In the genomic region with DNA sequence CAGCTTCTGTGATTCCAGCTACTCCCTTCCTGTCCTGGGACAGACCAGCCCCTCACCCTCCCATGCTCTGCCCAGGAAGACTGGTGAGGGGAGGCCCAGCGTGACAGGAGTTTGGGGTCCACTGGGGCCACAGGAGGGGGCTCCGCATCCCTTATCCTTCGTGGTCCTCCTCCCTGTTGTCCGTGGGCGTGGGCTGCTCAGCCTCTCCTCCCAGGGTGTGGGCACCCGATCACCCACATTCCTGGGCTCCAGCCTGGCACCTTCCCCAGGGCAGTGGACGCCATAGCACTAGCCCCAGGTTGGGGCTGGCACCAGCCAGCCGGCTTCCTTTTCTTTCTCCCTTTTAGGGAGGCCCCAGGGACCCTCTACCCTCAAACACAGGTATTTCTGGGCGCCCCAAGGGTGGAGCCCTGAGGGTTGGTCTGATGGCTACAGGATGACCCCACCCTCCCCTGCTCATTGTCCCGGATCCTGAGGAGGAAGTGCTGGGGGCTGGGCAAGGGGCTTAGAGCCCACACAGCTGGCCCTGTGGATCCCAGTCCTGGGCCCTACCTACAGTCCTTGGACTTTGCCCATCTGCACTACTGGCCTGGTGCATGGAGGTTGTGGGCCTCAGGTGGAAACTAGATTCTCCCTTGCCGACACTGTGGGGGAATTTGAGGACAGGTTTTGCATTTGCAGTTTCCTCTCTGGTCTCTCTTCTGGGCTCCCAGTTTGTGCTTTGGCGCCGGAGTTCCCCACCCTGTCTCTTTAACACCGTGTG, we compare ENCODE assay signal across 6 cellular contexts. TPM values are rescaled to one million over a fixed set of nuclear protein-coding genes. Genes with fewer than 3 reads are reported as not detected.
DNase-seq lines count a peak whose midpoint lies in the region; ATAC-seq and TF ChIP-seq lines count a peak whose summit lies in the region.

No MANE protein-coding gene starts in this region.

- TF ChIP-seq CTCF in fibroblast of villous mesenchyme (IDR thresholded peaks at IDR 0.05; ENCODE audit: insufficient read depth, low read depth, low read length), result no peak
- no peak for TF ChIP-seq CTCF in stomach (IDR thresholded peaks at IDR 0.05)

- H3K36me3 Mint-ChIP-seq in activated naive CD4-positive, alpha-beta T cell treated with anti-CD3 and anti-CD28 coated beads, Interleukin-2, amount 10 ng/mL, durations not matched to agents 7 days and 5 days, result peaks cover 28% of the 10 kb centered on the region

- peak overlapping the region; percentile 86 for H3K4me3 Mint-ChIP-seq in activated naive CD4-positive, alpha-beta T cell treated with anti-CD3 and anti-CD28 coated beads, Interleukin-2, amount 10 ng/mL, durations not matched to agents 7 days and 5 days

- no peaks in the 10 kb centered on the region for H3K9me3 ChIP-seq in stomach

- ATAC-seq in HG03159 (IDR thresholded peaks at IDR 0.05; ENCODE audit: unreplicated experiment), result no peak
- no peak for ATAC-seq in GM21528 (IDR thresholded peaks at IDR 0.05; ENCODE audit: low FRiP score, unreplicated experiment)

- CTCF ChIA-PET in activated naive CD4-positive, alpha-beta T cell treated with anti-CD3 and anti-CD28 coated beads, Interleukin-2, amount 10 ng/mL, durations not matched to agents 7 days and 5 days (lab: Charles Lee), result interaction anchor here (0.7 kb wide), 1 partner anchor 31 kb away, joined by 3 read pairs; no protein-coding TSS in a partner anchor

- peaks cover 22% of the 10 kb centered on the region for H3K27me3 Mint-ChIP-seq in activated naive CD4-positive, alpha-beta T cell treated with anti-CD3 and anti-CD28 coated beads, Interleukin-2, amount 10 ng/mL, durations not matched to agents 7 days and 5 days

- peaks cover 27 to 34% (median 32%) of the 10 kb centered on the region in 4 donors for H3K4me1 ChIP-seq in stomach

- H3K9me3 Mint-ChIP-seq in activated naive CD4-positive, alpha-beta T cell treated with anti-CD3 and anti-CD28 coated beads, Interleukin-2, amount 10 ng/mL, durations not matched to agents 7 days and 5 days, result no peaks in the 10 kb centered on the region

- H3K27me3 ChIP-seq in stomach, result no peaks in the 10 kb centered on the region

- TF ChIP-seq EP300 in stomach (IDR thresholded peaks at IDR 0.05), result no peak

- 7 to 14% (median 13%) methylated on average over 13 to 14 of the region's 14 CpGs for WGBS in stomach, 5 donors

- H3K36me3 ChIP-seq in stomach, result peaks cover 30 to 35% (median 34%) of the 10 kb centered on the region in 4 donors

- intact Hi-C loops in stomach (cut with DNase I; ENCODE audit: low total_unique reads), result no loop called here

- H3K27ac Mint-ChIP-seq in activated naive CD4-positive, alpha-beta T cell treated with anti-CD3 and anti-CD28 coated beads, Interleukin-2, amount 10 ng/mL, durations not matched to agents 7 days and 5 days, result peak overlapping the region; percentile 66

- TF ChIP-seq POLR2A in stomach (IDR thresholded peaks at IDR 0.05), result no peak

- H3K4me1 Mint-ChIP-seq in activated naive CD4-positive, alpha-beta T cell treated with anti-CD3 and anti-CD28 coated beads, Interleukin-2, amount 10 ng/mL, durations not matched to agents 7 days and 5 days, result peaks cover 27% of the 10 kb centered on the region

- H3K4me3 ChIP-seq in fibroblast of villous mesenchyme (ENCODE audit: low read depth, low read length) (peak overlapping the region; percentile 84), stomach (peak overlapping the region; percentile 93 to 99 (median 98))

- H3K27ac ChIP-seq in stomach, result peak overlapping the region; percentile 91 to 97 (median 94)

- DNase-seq in activated naive CD4-positive, alpha-beta T cell treated with anti-CD3 and anti-CD28 coated beads, Interleukin-2, amount 10 ng/mL, durations not matched to agents 7 days and 5 days, result peak; percentile 28
- DNase-seq in activated naive CD4-positive, alpha-beta T cell treated with anti-CD3 and anti-CD28 coated beads, Interleukin-2, amount 50 U/mL, for 16 hours, result no peak
- DNase-seq in fibroblast of villous mesenchyme (ENCODE audit: low read depth) (no peak), stomach (peak; percentile 53)

RNA-seq across cellular contexts. Expression of a gene that starts 1.1 kb away (rescaled TPM):
- total RNA-seq in fibroblast of villous mesenchyme (50.6 and 56.6 TPM in 2 replicates), stomach (100 to 1,000 TPM in 2 of 5 donors, 10 to 100 TPM in 3; 47.5 to 334 (median 94.8) TPM)
- 100 to 1,000 TPM in 1 of 3 donors, 10 to 100 TPM in 2; 33.4 to 130 (median 70.3) TPM for polyA plus RNA-seq in stomach

RNA-seq across cellular contexts. Expression of a gene that starts 1.5 kb away (rescaled TPM):
- total RNA-seq in fibroblast of villous mesenchyme (0.97 and 1.3 TPM in 2 replicates), stomach (1 to 10 TPM in 2 of 5 donors, not detected in 3; 1.3 to 6.1 TPM)
- polyA plus RNA-seq in stomach, result 1 to 10 TPM; 1.4 to 2.7 (median 1.6) TPM

RNA-seq across cellular contexts. Expression of a gene that starts 11.4 kb away (rescaled TPM):
- 15.1 TPM in 2 replicates for total RNA-seq in fibroblast of villous mesenchyme
- total RNA-seq in stomach, result 100 to 1,000 TPM in 2 of 5 donors, 10 to 100 TPM in 2, 1 to 10 TPM in 1; 8.1 to 202 (median 82.1) TPM
- polyA plus RNA-seq in stomach, result 10 to 100 TPM; 28.0 to 52.7 (median 41.4) TPM

RNA-seq across cellular contexts. Expression of a gene that starts 31.2 kb away (rescaled TPM):
- total RNA-seq in fibroblast of villous mesenchyme (34.5 and 39.0 TPM in 2 replicates), stomach (100 to 1,000 TPM in 1 of 5 donors, 10 to 100 TPM in 4; 17.5 to 133 (median 51.8) TPM)
- polyA plus RNA-seq in stomach, result 10 to 100 TPM; 76.4 to 85.8 (median 78.5) TPM

RNA-seq across cellular contexts. Expression of a gene that starts 36.4 kb away (rescaled TPM):
- total RNA-seq in fibroblast of villous mesenchyme (under 0.01 and 0.43 TPM in 2 replicates), stomach (not detected)
- polyA plus RNA-seq in stomach, result 1 to 10 TPM in 1 of 3 donors, not detected in 2; 1.0 TPM

Comparison
In these comparisons a context has a peak if more than half of its experiments do, and no peak if none do; other contexts are left out.
1. DNase-seq: peak in activated naive CD4-positive, alpha-beta T cell treated with anti-CD3 and anti-CD28 coated beads, Interleukin-2, amount 10 ng/mL, durations not matched to agents 7 days and 5 days (single experiment) and stomach (single experiment); none in activated naive CD4-positive, alpha-beta T cell treated with anti-CD3 and anti-CD28 coated beads, Interleukin-2, amount 50 U/mL, for 16 hours (single experiment) and fibroblast of villous mesenchyme (single experiment).